ENCODE assay signal across 20 cellular contexts in genomic region chr2:151713291-151713903, GRCh38. TPM values are rescaled to one million over a fixed set of nuclear protein-coding genes. Genes with fewer than 3 reads are reported as not detected.
A peak's percentile ranks its signal among the peaks of the same experiment; 100 is the strongest.
DNase-seq lines count a peak whose midpoint lies in the region; ATAC-seq and TF ChIP-seq lines count a peak whose summit lies in the region.
"Had no signal": no experiment of that assay in that cellular context is flagged by ENCODE, and none has a peak within 500 bp of the region (broad histone marks: within the 10 kb centered on the region; RNA-seq: fewer than 3 reads in every experiment).

No MANE protein-coding gene starts in this region.

- no peak overlapping the region for H3K4me2 ChIP-seq in mesendoderm (ENCODE audit: low read length)
- H3K4me2 ChIP-seq: PC-9 had no signal

- H3K27ac ChIP-seq in gastrocnemius medialis (peak overlapping the region; percentile 59 to 93 (median 84)), mesendoderm (ENCODE audit: low read depth, low read length) (no peak overlapping the region)
- H3K27ac ChIP-seq: PC-9, SJSA1 had no signal

- no peak overlapping the region for H3K9ac ChIP-seq in mesendoderm (ENCODE audit: low read length)

- no peak overlapping the region for H2BK5ac ChIP-seq in mesendoderm (ENCODE audit: low read length)

- H3K79me1 ChIP-seq in mesendoderm (ENCODE audit: low read length) = no peaks in the 10 kb centered on the region

- TF ChIP-seq CTCF in GM13977 (IDR thresholded peaks at IDR 0.05; ENCODE audit: extremely low read depth, insufficient read depth, missing control alignments) (no peak), gastrocnemius medialis (IDR thresholded peaks at IDR 0.05 in 4 of 5, conservative IDR thresholded peaks at IDR 0.05 in 1 of 5) (no peak)

- H3K36me3 ChIP-seq in gastrocnemius medialis = peaks cover 0 to 80% of the 10 kb centered on the region in 2 donors
- no peaks in the 10 kb centered on the region for H3K36me3 ChIP-seq in mesendoderm (ENCODE audit: control insufficient read depth, insufficient read depth, low read length)
- H3K36me3 ChIP-seq: MG63, SJSA1 had no signal

- H3K18ac ChIP-seq in mesendoderm (ENCODE audit: low read length) = no peak overlapping the region

- H4K5ac ChIP-seq in mesendoderm (ENCODE audit: low read length) = no peak overlapping the region

- TF ChIP-seq POLR2A in gastrocnemius medialis (IDR thresholded peaks at IDR 0.05) = no peak

- DNase-seq in GM13977 (ENCODE audit: low spot score) (peak; percentile 28), gastrocnemius medialis (no peak), mesendoderm (no peak)
- no peak for DNase-seq in stimulated activated CD4-positive, alpha-beta T cell treated with anti-CD3 and anti-CD28 coated beads, Interleukin-4, amount 100 ng/mL, for 4 hours
- DNase-seq: Caco-2; CD8-positive, alpha-beta T cell; GDM1; KBM-7; MG63; NCI-H1694; NCI-H2029 treated with DMSO at 0.1 percent for 48 hours; NCI-H226; NCI-H524; PC-9; T-helper 2 cell had no signal

- no peak overlapping the region for H2BK120ac ChIP-seq in mesendoderm (ENCODE audit: low read depth, low read length)

- no peak overlapping the region for H3K56ac ChIP-seq in mesendoderm (ENCODE audit: low read length)

- no peak overlapping the region for H2AK5ac ChIP-seq in mesendoderm (ENCODE audit: low read length)

- no CpG with 5 or more reads among the region's 2 CpGs for WGBS in mesendoderm (ENCODE audit: extremely low coverage, insufficient coverage, low lambda C conversion rate)

- H3K27me3 ChIP-seq in gastrocnemius medialis (no peaks in the 10 kb centered on the region), mesendoderm (ENCODE audit: insufficient read depth, low read length, poor library complexity) (no peaks in the 10 kb centered on the region)
- H3K27me3 ChIP-seq: MG63, SJSA1 had no signal

- in situ Hi-C loops in GM13977 (cut with MboI; ENCODE audit: low pct_unique_long_range_greater_than_20kb, low sequenced_read_pairs, unreplicated experiment) (no loop called here), gastrocnemius medialis (cut with MboI; ENCODE audit: low sequenced_read_pairs in 4 of 4) (loop anchor here in 1 of 4 donors (10.0 kb wide), 1 partner anchor 69 kb away; no protein-coding TSS in a partner anchor)

- H3K9me3 ChIP-seq in gastrocnemius medialis = no peaks in the 10 kb centered on the region
- H3K9me3 ChIP-seq: Caco-2, MG63, SJSA1 had no signal

- no peak overlapping the region for H3K23ac ChIP-seq in mesendoderm (ENCODE audit: low read length)

- ATAC-seq in GM19023 (IDR thresholded peaks at IDR 0.05; ENCODE audit: unreplicated experiment) = peak; percentile 57
- ATAC-seq in HG03520 (IDR thresholded peaks at IDR 0.05; ENCODE audit: unreplicated experiment) = peak; percentile 62
- no peak for ATAC-seq in gastrocnemius medialis
- ATAC-seq in HG02623 (IDR thresholded peaks at IDR 0.05; ENCODE audit: unreplicated experiment) = no peak
- ATAC-seq: CD8-positive, alpha-beta T cell; Right ventricle myocardium inferior had no signal

- no peak overlapping the region for H4K8ac ChIP-seq in mesendoderm (ENCODE audit: low read depth, low read length)

- H2BK15ac ChIP-seq in mesendoderm (replicated peaks; ENCODE audit: low read depth) = no peak overlapping the region

- H3K4me1 ChIP-seq in gastrocnemius medialis = peaks cover 51 to 77% of the 10 kb centered on the region in 2 donors
- H3K4me1 ChIP-seq in mesendoderm (ENCODE audit: control insufficient read depth, low read depth, low read length) = no peaks in the 10 kb centered on the region
- H3K4me1 ChIP-seq: Caco-2, SJSA1 had no signal

- intact Hi-C loops in gastrocnemius medialis (cut with DNase I; ENCODE audit: low total_unique reads) = loop anchor here (5.0 kb wide), 1 partner anchor 94 kb away; no protein-coding TSS in a partner anchor

- no peaks in the 10 kb centered on the region for H3K79me2 ChIP-seq in mesendoderm (ENCODE audit: control insufficient read depth, insufficient read depth, low read length)

- no peak overlapping the region for H3K4ac ChIP-seq in mesendoderm (ENCODE audit: low read depth, low read length)

- no peak overlapping the region for H3K4me3 ChIP-seq in gastrocnemius medialis
- no peak overlapping the region for H3K4me3 ChIP-seq in mesendoderm (ENCODE audit: low read length)
- H3K4me3 ChIP-seq: MG63, PC-9, SJSA1 had no signal

RNA-seq across cellular contexts. Expression of gene NEB, which starts 20.9 kb away (rescaled TPM):
- total RNA-seq in gastrocnemius medialis = 1,000 to 10,000 TPM; 6,824 to 7,704 (median 7,108) TPM
- polyA plus RNA-seq in mesendoderm (2013, experiment 1 of 2) = 0.55 TPM
- 0.36 TPM for polyA plus RNA-seq in mesendoderm (2013, experiment 2 of 2)

Comparison
In these comparisons a context has a peak if more than half of its experiments do, and no peak if none do; other contexts are left out.
1. ATAC-seq: peak in GM19023 (single experiment) and HG03520 (single experiment); none in gastrocnemius medialis (0 of 2) and HG02623 (single experiment).